8 cellular contexts compared by ENCODE assay signal in the genomic region with DNA sequence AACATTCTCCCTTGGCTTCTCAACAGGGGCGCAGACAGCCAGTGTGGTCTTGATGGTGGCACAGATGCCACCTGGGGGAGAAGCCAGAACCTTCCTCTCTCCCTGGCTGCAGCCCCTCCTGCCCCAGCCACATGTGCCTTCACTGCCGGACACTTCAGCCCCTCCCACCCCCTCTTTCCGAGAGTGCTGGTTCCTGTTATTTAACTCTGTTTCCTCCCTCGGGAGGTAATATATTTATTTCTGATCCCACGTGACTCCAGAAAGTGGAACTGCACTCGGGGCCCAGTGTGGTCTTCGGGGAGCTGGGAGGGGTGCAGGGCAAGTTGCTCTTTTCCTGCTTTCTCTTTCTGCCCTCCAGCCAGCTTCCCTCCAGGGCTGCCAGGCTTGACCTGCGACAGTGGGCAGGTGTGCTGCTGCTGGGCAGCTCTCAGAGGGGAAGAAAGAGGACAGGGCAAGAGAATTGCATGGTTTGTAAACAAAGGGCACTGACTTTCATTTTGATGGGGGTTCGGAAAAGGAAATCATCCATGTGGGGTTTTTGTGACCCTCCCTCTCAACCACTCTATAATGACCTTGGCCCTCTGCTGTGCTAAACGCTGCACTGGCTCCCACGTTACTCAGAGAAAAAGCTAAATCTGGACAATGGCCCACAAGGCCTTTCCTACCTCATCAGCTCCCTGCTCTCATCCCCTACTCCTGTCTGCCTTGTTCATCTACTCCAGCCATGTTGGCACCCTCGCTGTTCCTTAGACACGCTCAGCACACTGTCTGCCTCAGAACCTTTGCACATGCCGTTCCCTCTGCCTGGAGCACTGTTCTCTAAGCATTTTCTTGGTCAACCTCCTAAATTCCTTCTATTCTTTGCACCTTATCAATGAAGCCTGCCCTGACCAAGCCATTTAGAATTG. TPM values are rescaled to one million over a fixed set of nuclear protein-coding genes. Genes with fewer than 3 reads are reported as not detected.
DNase-seq lines count a peak whose midpoint lies in the region; ATAC-seq and TF ChIP-seq lines count a peak whose summit lies in the region.

No MANE protein-coding gene starts in this region.

- H3K27ac ChIP-seq in lung (ENCODE audit: low read depth in 1 of 2, low read length in 1 of 2): peak overlapping the region; percentile 59 to 75

- intact Hi-C loops in lower leg skin (cut with DNase I; ENCODE audit: low total_unique reads): no loop called here

- H3K27me3 ChIP-seq in lung (ENCODE audit: control insufficient read depth, insufficient read depth): no peaks in the 10 kb centered on the region

- WGBS in lung, 2 donors: 25 to 30% methylated on average over 14 of the region's 14 CpGs
- 46 to 53% methylated on average over 14 of the region's 14 CpGs for WGBS in lower leg skin, 2 donors

- TF ChIP-seq POLR2A in Raji (IDR thresholded peaks at IDR 0.05; ENCODE audit: insufficient read depth, low read depth, low read length) (peak; percentile 62; the same call in 1 of the 2 replicates), lower leg skin (IDR thresholded peaks at IDR 0.05) (no peak)

- DNase-seq in GM12865 (ENCODE audit: low read depth) (peak; percentile 79), lung (ENCODE audit: low spot score) (no peak), lower leg skin (ENCODE audit: low spot score in 2 of 2) (no peak), SW 1271 (lab: John Stamatoyannopoulos, UW) (no peak), cerebellum (ENCODE audit: low spot score) (no peak)
- no peak for DNase-seq in activated CD4-positive, alpha-beta T cell treated with anti-CD3 and anti-CD28 coated beads for 48 hours

- ATAC-seq in GM21717 (IDR thresholded peaks at IDR 0.05; ENCODE audit: unreplicated experiment) (peak; percentile 34), lung (ENCODE audit: insufficient read depth, low FRiP score) (no peak)

- H3K4me3 ChIP-seq in GM12865 (ENCODE audit: low read depth, low read length) (peak overlapping the region; percentile 16), lung (no peak overlapping the region), lower leg skin (ENCODE audit: low read depth, poor library complexity, severe bottlenecking) (no peak overlapping the region)

- H3K4me1 ChIP-seq in lung (ENCODE audit: control insufficient read depth in 2 of 2, insufficient read depth in 2 of 2, low read length in 2 of 2): peaks cover 0 to 29% of the 10 kb centered on the region in 2 donors

- no peaks in the 10 kb centered on the region for H3K9me3 ChIP-seq in lung (ENCODE audit: control insufficient read depth in 2 of 2, insufficient read depth in 1 of 2, low read length in 1 of 2)

- TF ChIP-seq CTCF in GM12865 (IDR thresholded peaks at IDR 0.05; ENCODE audit: insufficient read depth, low read depth, low read length, missing control alignments) (no peak), lung (IDR thresholded peaks at IDR 0.05; ENCODE audit: control extremely low read depth, extremely low read depth) (no peak), lower leg skin (IDR thresholded peaks at IDR 0.05) (no peak)

- H3K36me3 ChIP-seq in lung (ENCODE audit: control insufficient read depth in 2 of 2, insufficient read depth in 2 of 2, low read length in 2 of 2): no peaks in the 10 kb centered on the region

RNA-seq across cellular contexts. Expression of a gene that starts 8.2 kb away (rescaled TPM):
- 10 to 100 TPM; 24.1 to 59.6 TPM for total RNA-seq in lung
- 10 to 100 TPM; 11.5 to 29.1 TPM for polyA plus RNA-seq in lung
- 10 to 100 TPM; 14.0 to 20.1 (median 17.9) TPM for total RNA-seq in lower leg skin
- 0.36 TPM for total RNA-seq in cerebellum

RNA-seq across cellular contexts. Expression of a gene that starts 50.2 kb away (rescaled TPM):
- total RNA-seq in lung: 1 to 10 TPM in 1 of 2 donors, under 1 TPM in 1; 0.25 to 6.1 TPM
- polyA plus RNA-seq in lung: under 1 TPM; 0.22 to 0.25 TPM
- total RNA-seq in lower leg skin: under 1 TPM in 2 of 4 donors, not detected in 2; 0.19 TPM
- 12.2 TPM for total RNA-seq in cerebellum

Comparison
In these comparisons a context has a peak if more than half of its experiments do, and no peak if none do; other contexts are left out.
1. RNA of a gene that starts 8.2 kb away (total RNA-seq): 24.1 to 59.6 TPM in lung and 14.0 to 20.1 TPM in lower leg skin; 0.36 TPM in cerebellum (single experiment); every median in the first group is over 10 times any median in the second.